ENCODE assay signal across 22 cellular contexts in genomic region chr3:73820431-73820830, GRCh38.
DNase-seq lines count a peak whose midpoint lies in the region; ATAC-seq and TF ChIP-seq lines count a peak whose summit lies in the region.
"Had no signal": no experiment of that assay in that cellular context is flagged by ENCODE, and none has a peak within 500 bp of the region (broad histone marks: within the 10 kb centered on the region; RNA-seq: fewer than 3 reads in every experiment).

No MANE protein-coding gene starts in this region.

- CTCF ChIA-PET in AG04450 (lab: Charles Lee) (interaction anchor here (0.6 to 1.3 kb wide), 2 partner anchors 27 to 968 kb away, joined by 3 to 4 read pairs; no protein-coding TSS in a partner anchor), IMR-90 (lab: Yijun Ruan, JAX) (interaction anchor here (1.0 kb wide), 1 partner anchor 8 kb away, joined by 4 read pairs; no protein-coding TSS in a partner anchor)

- H3K23ac ChIP-seq in IMR-90 (ENCODE audit: low read depth, low read length): no peak overlapping the region

- no peak overlapping the region for H2AK9ac ChIP-seq in IMR-90 (replicated peaks; ENCODE audit: low read depth, low read length, poor library complexity)

- H4K8ac ChIP-seq in IMR-90 (ENCODE audit: low read depth in 2 of 2, low read length in 2 of 2): no peak overlapping the region

- H4K91ac ChIP-seq in IMR-90 (ENCODE audit: insufficient read depth, low read depth, low read length): no peak overlapping the region

- no TSS peak for BruUV-seq in IMR-90 (replicated peaks; lab: Mats Ljungman, UMichigan)

- no peak overlapping the region for H3K4me2 ChIP-seq in IMR-90 (ENCODE audit: low read depth, low read length)
- peak overlapping the region; percentile 30 for H3K4me2 ChIP-seq in osteoblast (ENCODE audit: insufficient read depth, low read length)

- peak overlapping the region; percentile 53 for H3K27ac ChIP-seq in AG04450 (ENCODE audit: low read depth, low read length)
- no peak overlapping the region for H3K27ac ChIP-seq in IMR-90 (ENCODE audit: insufficient read depth, low read length)
- H3K27ac ChIP-seq in osteoblast (ENCODE audit: low read depth, low read length): peak overlapping the region; percentile 67
- H3K27ac ChIP-seq in gastrocnemius medialis: no peak overlapping the region

- 0 out of 2 replicates have a peak overlapping the region, but pooled peaks have one; percentile 75 for H2AK5ac ChIP-seq in IMR-90 (ENCODE audit: low read depth, low read length)

- H2BK20ac ChIP-seq in IMR-90 (ENCODE audit: low read depth, low read length): peak overlapping the region; percentile 9; the same call in 1 of the 2 replicates

- peaks cover 6% of the 10 kb centered on the region for H3K9me3 ChIP-seq in AG04450 (ENCODE audit: control insufficient read depth, insufficient read depth, low read length)
- H3K9me3 ChIP-seq in IMR-90 (ENCODE audit: control insufficient read depth, insufficient read depth, low read length): peaks cover 4% of the 10 kb centered on the region; the same call in 1 of the 2 replicates
- H3K9me3 ChIP-seq in osteoblast (ENCODE audit: low read depth, low read length): no peaks in the 10 kb centered on the region
- no peaks in the 10 kb centered on the region for H3K9me3 ChIP-seq in gastrocnemius medialis
- H3K9me3 ChIP-seq: BE2C had no signal

- H3K4me3 ChIP-seq in AG04450 (ENCODE audit: low read depth, low read length) (no peak overlapping the region), IMR-90 (ENCODE audit: insufficient read depth, low read depth, low read length) (no peak overlapping the region), choroid plexus epithelial cell (ENCODE audit: low read depth, low read length) (no peak overlapping the region), osteoblast (ENCODE audit: insufficient read depth, low read length) (no peak overlapping the region), gastrocnemius medialis (no peak overlapping the region)
- H3K4me3 ChIP-seq: GM12878, K562 had no signal

- H3K79me2 ChIP-seq in osteoblast (ENCODE audit: insufficient read depth, low read length): no peaks in the 10 kb centered on the region

- no peaks in the 10 kb centered on the region for H3K9me1 ChIP-seq in IMR-90 (ENCODE audit: insufficient read depth, low read length)

- H2BK120ac ChIP-seq in IMR-90 (ENCODE audit: low read depth, low read length): no peak overlapping the region

- H3K36me3 ChIP-seq in IMR-90 (ENCODE audit: control insufficient read depth, insufficient read depth, low read length) (no peaks in the 10 kb centered on the region), osteoblast (ENCODE audit: insufficient read depth, low read length) (no peaks in the 10 kb centered on the region), gastrocnemius medialis (no peaks in the 10 kb centered on the region)
- H3K36me3 ChIP-seq: BE2C had no signal

- no peak overlapping the region for H2AFZ ChIP-seq in IMR-90 (replicated peaks; ENCODE audit: low read length, poor library complexity)
- no peak overlapping the region for H2AFZ ChIP-seq in osteoblast (ENCODE audit: low read length)

- H3K9ac ChIP-seq in IMR-90 (ENCODE audit: low read depth, low read length): no peak overlapping the region

- TF ChIP-seq RAD21 in IMR-90 (IDR thresholded peaks at IDR 0.05; ENCODE audit: low read length): no peak

- H2BK5ac ChIP-seq in IMR-90 (ENCODE audit: low read depth, low read length, poor library complexity, severe bottlenecking): no peak overlapping the region

- ATAC-seq in IMR-90 (ENCODE audit: low read depth) (no peak; the same call in 1 of the 2 replicates), HG02798 (IDR thresholded peaks at IDR 0.05; ENCODE audit: poor library complexity, unreplicated experiment) (no peak), HG03175 (IDR thresholded peaks at IDR 0.05; ENCODE audit: unreplicated experiment) (no peak), gastrocnemius medialis (no peak)
- ATAC-seq in stimulated activated naive CD8-positive, alpha-beta T cell treated with anti-CD3 and anti-CD28 coated beads, Interleukin-15, Interleukin-2, amounts not matched to agents 100 U/mL and 50 U/mL, for 24 hours: no peak
- ATAC-seq: GM12878, HCT116, K562 had no signal

- TF ChIP-seq CTCF in AG04450 (IDR thresholded peaks at IDR 0.05; ENCODE audit: low read depth, low read length) (no peak), IMR-90 (conservative IDR thresholded peaks at IDR 0.05; ENCODE audit: low read depth, low read length) (no peak), choroid plexus epithelial cell (conservative IDR thresholded peaks at IDR 0.05; ENCODE audit: low read depth, low read length) (no peak), osteoblast (IDR thresholded peaks at IDR 0.05; ENCODE audit: extremely low read depth, low read depth, low read length) (no peak), gastrocnemius medialis (IDR thresholded peaks at IDR 0.05 in 4 of 5, conservative IDR thresholded peaks at IDR 0.05 in 1 of 5) (no peak)

- H4K20me1 ChIP-seq in IMR-90 (ENCODE audit: insufficient read depth, low read length): no peaks in the 10 kb centered on the region
- H4K20me1 ChIP-seq in osteoblast (ENCODE audit: insufficient read depth, low read length): no peaks in the 10 kb centered on the region

- in situ Hi-C loops in IMR-90 (cut with MboI; ENCODE audit: low sequenced_read_pairs) (no loop called here), gastrocnemius medialis (cut with MboI; ENCODE audit: low sequenced_read_pairs in 4 of 4) (loop anchor here in 1 of 4 donors (25.0 kb wide), 1 partner anchor 308 kb away; no protein-coding TSS in a partner anchor)

- no CpG with 5 or more reads among the region's 1 CpG for WGBS in IMR-90 (ENCODE audit: extremely low coverage in 2 of 2, insufficient read length in 1 of 2), 2 experiments

- no peaks in the 10 kb centered on the region for H3K79me1 ChIP-seq in IMR-90 (ENCODE audit: low read depth in 1 of 2, low read length in 2 of 2)

- POLR2A ChIA-PET in AG04450 (lab: Yijun Ruan, JAX) (no interaction called here), IMR-90 (lab: Charles Lee; ENCODE audit: unreplicated experiment) (no interaction called here)

- DNase-seq in AG04450 (ENCODE audit: low read depth, low spot score): no peak
- no peak for DNase-seq in IMR-90
- peak; percentile 9 for DNase-seq in choroid plexus epithelial cell (ENCODE audit: low read depth)
- DNase-seq in osteoblast (ENCODE audit: insufficient read length, low spot score, missing footprints): no peak
- DNase-seq in stimulated activated naive CD8-positive, alpha-beta T cell treated with anti-CD3 and anti-CD28 coated beads, Interleukin-15, Interleukin-2, amounts not matched to agents 100 U/mL and 50 U/mL, for 24 hours: no peak
- DNase-seq in gastrocnemius medialis: no peak
- DNase-seq: 8988T; BE2C; C1 segment of cervical spinal cord; CD4-positive, CD25-positive, alpha-beta regulatory T cell; CD8-positive, alpha-beta memory T cell; COR-L47; DMS 273 treated with DMSO at 0.1 percent for 48 hours; DMS53; DND-41; GOT3; H7 had no signal

- no peak overlapping the region for H3K14ac ChIP-seq in IMR-90 (replicated peaks; ENCODE audit: low read depth, low read length)

- no peak for TF ChIP-seq POLR2A in IMR-90 (IDR thresholded peaks at IDR 0.05; ENCODE audit: low read depth, low read length)
- TF ChIP-seq POLR2A in gastrocnemius medialis (IDR thresholded peaks at IDR 0.05): no peak

- no peak overlapping the region; the same call in 2 of the 3 replicates for H2BK15ac ChIP-seq in IMR-90 (ENCODE audit: low read depth, low read length)

- H4K5ac ChIP-seq in IMR-90 (ENCODE audit: low read depth, low read length): no peak overlapping the region; the same call in 1 of the 2 replicates

- H3K18ac ChIP-seq in IMR-90 (ENCODE audit: low read depth, low read length): peak overlapping the region; percentile 86; the same call in 1 of the 2 replicates

- dilution Hi-C loops in IMR-90 (cut with HindIII; ENCODE audit: low sequenced_read_pairs, unreplicated experiment): no loop called here

- H3K27me3 ChIP-seq in AG04450 (ENCODE audit: control insufficient read depth, insufficient read depth, low read length): no peaks in the 10 kb centered on the region
- H3K27me3 ChIP-seq in IMR-90 (ENCODE audit: control insufficient read depth, insufficient read depth, low read length): no peaks in the 10 kb centered on the region
- no peaks in the 10 kb centered on the region for H3K27me3 ChIP-seq in osteoblast (ENCODE audit: insufficient read depth, low read length)
- H3K27me3 ChIP-seq in gastrocnemius medialis: no peaks in the 10 kb centered on the region
- H3K27me3 ChIP-seq: BE2C had no signal

- H3K4ac ChIP-seq in IMR-90 (ENCODE audit: low read depth, low read length): no peak overlapping the region

- no peak overlapping the region for H3K56ac ChIP-seq in IMR-90 (ENCODE audit: extremely low read depth, insufficient read depth, low read length)

- H3K4me1 ChIP-seq in IMR-90 (ENCODE audit: control insufficient read depth, insufficient read depth, low read length) (peaks cover 2% of the 10 kb centered on the region; the same call in 1 of the 2 replicates), osteoblast (ENCODE audit: insufficient read depth, low read length) (peaks cover 20% of the 10 kb centered on the region), gastrocnemius medialis (no peaks in the 10 kb centered on the region)
- H3K4me1 ChIP-seq: BE2C had no signal

- intact Hi-C loops in IMR-90 (cut with micrococcal nuclease) (no loop called here), gastrocnemius medialis (cut with DNase I; ENCODE audit: low total_unique reads) (no loop called here)

TF ChIP-seq in IMR-90, 13 proteins besides CTCF, POLR2A, EP300 and RAD21 (continues in another document):
- TF ChIP-seq CEBPB (IDR thresholded peaks at IDR 0.05; ENCODE audit: low read depth, low read length): no peak
- TF ChIP-seq MAZ (IDR thresholded peaks at IDR 0.05; ENCODE audit: borderline replicate concordance, low read depth, low read length): no peak
- no peak for TF ChIP-seq MAFK (IDR thresholded peaks at IDR 0.05; ENCODE audit: low read depth, low read length)
- no peak for TF ChIP-seq NFE2L2 (IDR thresholded peaks at IDR 0.05; ENCODE audit: low read depth, low read length)
- TF ChIP-seq ELK1 (IDR thresholded peaks at IDR 0.05; ENCODE audit: borderline replicate concordance, low read depth, low read length): no peak
- TF ChIP-seq BHLHE40 (IDR thresholded peaks at IDR 0.05; ENCODE audit: low read depth, low read length): no peak
- TF ChIP-seq RCOR1 (IDR thresholded peaks at IDR 0.05; ENCODE audit: insufficient replicate concordance, low read length): no peak
- TF ChIP-seq SMC3 (IDR thresholded peaks at IDR 0.05; ENCODE audit: low read depth, low read length): no peak
- no peak for TF ChIP-seq CHD1 (IDR thresholded peaks at IDR 0.05; ENCODE audit: low read depth, low read length)

Comparison
In these comparisons a context has a peak if more than half of its experiments do, and no peak if none do; other contexts are left out.
1. H3K27ac ChIP-seq: peak in AG04450 (single experiment) and osteoblast (single experiment); none in IMR-90 (single experiment) and gastrocnemius medialis (0 of 4).